ENCODE assay signal across 1 cellular context in the genomic region with DNA sequence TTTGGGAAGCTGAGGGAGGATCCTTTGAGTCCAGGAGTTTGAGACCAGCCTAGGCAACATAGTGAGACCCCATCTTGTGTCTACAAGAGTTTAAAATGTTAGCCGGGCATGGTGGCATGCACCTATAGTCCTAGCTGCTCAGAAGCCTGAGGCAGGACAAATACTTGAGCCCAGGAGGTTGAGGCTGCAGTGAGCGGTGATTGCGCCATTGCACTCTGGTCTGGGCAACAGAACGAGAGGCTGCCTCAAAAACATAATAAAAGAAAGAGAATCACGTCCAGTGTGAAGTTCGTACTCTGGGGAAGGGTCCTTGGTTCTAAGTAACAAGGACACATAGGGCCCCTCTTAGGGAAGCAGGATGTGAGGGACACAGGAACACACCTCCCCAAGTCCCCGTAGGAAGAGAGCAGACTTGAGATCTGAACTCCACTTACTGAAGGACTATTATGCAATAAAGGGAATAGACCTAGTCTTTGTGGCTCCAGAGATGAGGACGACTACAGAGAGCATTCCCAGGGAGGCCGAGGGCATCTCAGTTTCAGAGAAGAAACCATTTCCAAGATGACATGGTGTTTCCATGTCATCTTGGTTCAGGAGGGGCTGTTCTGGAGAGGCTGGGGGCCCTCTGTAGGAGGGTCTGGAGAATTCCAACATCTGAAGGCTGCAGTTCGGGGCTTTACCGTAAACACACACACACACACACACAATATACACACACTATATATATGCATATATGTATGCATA.
TF ChIP-seq lines count a peak whose summit lies in the region.

No MANE protein-coding gene starts in this region.

TF ChIP-seq in GM23338, 12 proteins besides CTCF, POLR2A, EP300 and RAD21:
- no peak for TF ChIP-seq ZNF462 (CRISPR knock-in tag; IDR thresholded peaks at IDR 0.05)
- no peak for TF ChIP-seq CREB1 (CRISPR knock-in tag; IDR thresholded peaks at IDR 0.05; ENCODE audit: low read depth)
- TF ChIP-seq, protein P1, sequence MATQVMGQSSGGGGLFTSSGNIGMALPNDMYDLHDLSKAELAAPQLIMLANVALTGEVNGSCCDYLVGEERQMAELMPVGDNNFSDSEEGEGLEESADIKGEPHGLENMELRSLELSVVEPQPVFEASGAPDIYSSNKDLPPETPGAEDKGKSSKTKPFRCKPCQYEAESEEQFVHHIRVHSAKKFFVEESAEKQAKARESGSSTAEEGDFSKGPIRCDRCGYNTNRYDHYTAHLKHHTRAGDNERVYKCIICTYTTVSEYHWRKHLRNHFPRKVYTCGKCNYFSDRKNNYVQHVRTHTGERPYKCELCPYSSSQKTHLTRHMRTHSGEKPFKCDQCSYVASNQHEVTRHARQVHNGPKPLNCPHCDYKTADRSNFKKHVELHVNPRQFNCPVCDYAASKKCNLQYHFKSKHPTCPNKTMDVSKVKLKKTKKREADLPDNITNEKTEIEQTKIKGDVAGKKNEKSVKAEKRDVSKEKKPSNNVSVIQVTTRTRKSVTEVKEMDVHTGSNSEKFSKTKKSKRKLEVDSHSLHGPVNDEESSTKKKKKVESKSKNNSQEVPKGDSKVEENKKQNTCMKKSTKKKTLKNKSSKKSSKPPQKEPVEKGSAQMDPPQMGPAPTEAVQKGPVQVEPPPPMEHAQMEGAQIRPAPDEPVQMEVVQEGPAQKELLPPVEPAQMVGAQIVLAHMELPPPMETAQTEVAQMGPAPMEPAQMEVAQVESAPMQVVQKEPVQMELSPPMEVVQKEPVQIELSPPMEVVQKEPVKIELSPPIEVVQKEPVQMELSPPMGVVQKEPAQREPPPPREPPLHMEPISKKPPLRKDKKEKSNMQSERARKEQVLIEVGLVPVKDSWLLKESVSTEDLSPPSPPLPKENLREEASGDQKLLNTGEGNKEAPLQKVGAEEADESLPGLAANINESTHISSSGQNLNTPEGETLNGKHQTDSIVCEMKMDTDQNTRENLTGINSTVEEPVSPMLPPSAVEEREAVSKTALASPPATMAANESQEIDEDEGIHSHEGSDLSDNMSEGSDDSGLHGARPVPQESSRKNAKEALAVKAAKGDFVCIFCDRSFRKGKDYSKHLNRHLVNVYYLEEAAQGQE (IDR thresholded peaks at IDR 0.05; ENCODE audit: unreplicated experiment): no peak
- TF ChIP-seq EZH2phosphoT487 (IDR thresholded peaks at IDR 0.05; ENCODE audit: unreplicated experiment): no peak
- no peak for TF ChIP-seq EZH2 (IDR thresholded peaks at IDR 0.05; ENCODE audit: low read depth, unreplicated experiment)
- no peak for TF ChIP-seq ZNF114 (CRISPR knock-in tag; IDR thresholded peaks at IDR 0.05)
- TF ChIP-seq STAT1 (IDR thresholded peaks at IDR 0.05; ENCODE audit: unreplicated experiment): no peak
- TF ChIP-seq JUNB (IDR thresholded peaks at IDR 0.05; ENCODE audit: unreplicated experiment): no peak
- no peak for TF ChIP-seq NANOG (IDR thresholded peaks at IDR 0.05; ENCODE audit: borderline replicate concordance)
- no peak for TF ChIP-seq ZNF331 (CRISPR knock-in tag; IDR thresholded peaks at IDR 0.05; ENCODE audit: low read depth)
- TF ChIP-seq ETS1 (IDR thresholded peaks at IDR 0.05): no peak
- TF ChIP-seq POLR2AphosphoS5 (IDR thresholded peaks at IDR 0.05; ENCODE audit: low read depth): no peak
